20 cellular contexts compared by ENCODE assay signal in genomic region chr22:40417881-40418280, GRCh38. TPM values are rescaled to one million over a fixed set of nuclear protein-coding genes. Genes with fewer than 3 reads are reported as not detected.
DNase-seq lines count a peak whose midpoint lies in the region; ATAC-seq and TF ChIP-seq lines count a peak whose summit lies in the region.
"Had no signal": no experiment of that assay in that cellular context is flagged by ENCODE, and none has a peak within 500 bp of the region (broad histone marks: within the 10 kb centered on the region; RNA-seq: fewer than 3 reads in every experiment).

No MANE protein-coding gene starts in this region.

- H3K27me3 ChIP-seq in A673 (replicated peaks; ENCODE audit: insufficient read depth, low read depth, low read length, poor library complexity) (no peaks in the 10 kb centered on the region), BLaER1 (no peaks in the 10 kb centered on the region), SJCRH30 (no peaks in the 10 kb centered on the region), neural progenitor cell (no peaks in the 10 kb centered on the region)
- H3K27me3 ChIP-seq: right lobe of liver had no signal

- H3K4me3 Mint-ChIP-seq in naive B cell (peak overlapping the region in 5 of 8 donors; percentile 6 to 75 (median 29)), neural progenitor cell (no peak overlapping the region)
- H3K4me3 Mint-ChIP-seq: activated CD4-positive, alpha-beta T cell treated with anti-CD3 and anti-CD28 coated beads, Interleukin-2, amount 10 ng/mL, durations not matched to agents 7 days and 5 days; activated CD8-positive, alpha-beta memory T cell treated with anti-CD3 and anti-CD28 coated beads, Interleukin-2, amount 10 ng/mL, durations not matched to agents 7 days and 5 days; central memory CD8-positive, alpha-beta T cell; mesothelial cell of epicardium had no signal

- H3K36me3 ChIP-seq in A673 (ENCODE audit: insufficient read depth, low read length, poor library complexity, severe bottlenecking), result peaks cover 15% of the 10 kb centered on the region
- peaks cover 62% of the 10 kb centered on the region for H3K36me3 ChIP-seq in BLaER1
- H3K36me3 ChIP-seq in SJCRH30, result 0 out of 2 replicates have a peak, but pooled peaks cover 2% of the 10 kb centered on the region
- no peaks in the 10 kb centered on the region for H3K36me3 ChIP-seq in neural progenitor cell

- no peak overlapping the region for H2AFZ ChIP-seq in neural progenitor cell (replicated peaks)
- H2AFZ ChIP-seq: GM23248 had no signal

- H3K9me3 ChIP-seq in A673 (ENCODE audit: low read depth, low read length, poor library complexity, severe bottlenecking), result no peaks in the 10 kb centered on the region
- H3K9me3 ChIP-seq in BLaER1, result no peaks in the 10 kb centered on the region
- H3K9me3 ChIP-seq in SJCRH30 (replicated peaks), result no peaks in the 10 kb centered on the region
- H3K9me3 ChIP-seq in neural progenitor cell (ENCODE audit: low read depth), result no peaks in the 10 kb centered on the region
- H3K9me3 ChIP-seq: right lobe of liver had no signal

- no peak for TF ChIP-seq CTCF in A673 (conservative IDR thresholded peaks at IDR 0.05; ENCODE audit: low read depth, low read length)
- TF ChIP-seq CTCF in neural progenitor cell (IDR thresholded peaks at IDR 0.05), result no peak

- H3F3A ChIP-seq in neural progenitor cell (ENCODE audit: low read depth), result no peaks in the 10 kb centered on the region

- no peak for DNase-seq in A673 (ENCODE audit: low spot score)
- no peak for DNase-seq in SJCRH30
- no peak for DNase-seq in naive B cell
- no peak for DNase-seq in neural progenitor cell (ENCODE audit: low spot score)
- no peak for DNase-seq in stimulated activated naive CD4-positive, alpha-beta T cell treated with Interleukin-2 at 50 U/mL for 16 hours (lab: John Stamatoyannopoulos, UW)
- DNase-seq: activated CD4-positive, alpha-beta T cell treated with anti-CD3 and anti-CD28 coated beads, Interleukin-2, amount 10 ng/mL, durations not matched to agents 7 days and 5 days; activated CD8-positive, alpha-beta memory T cell treated with anti-CD3 and anti-CD28 coated beads, Interleukin-2, amount 10 ng/mL, durations not matched to agents 7 days and 5 days; CD4-positive, CD25-positive, alpha-beta regulatory T cell; EL; GM23248; NCI-H146; right lobe of liver; stimulated activated CD4-positive, alpha-beta T cell treated with anti-CD3 and anti-CD28 coated beads, Interleukin-12 subunit alpha, Interleukin-12 subunit beta, amount 100 ng/mL, for 4 hours; stimulated activated CD4-positive, alpha-beta T cell treated with anti-CD3 and anti-CD28 coated beads, Interleukin-4, amount 100 ng/mL, for 1 hour had no signal

- peaks cover 14 to 17% of the 10 kb centered on the region in 2 donors for H3K36me3 Mint-ChIP-seq in naive B cell
- peaks cover 18% of the 10 kb centered on the region for H3K36me3 Mint-ChIP-seq in neural progenitor cell

- intact Hi-C loops in A673 (cut with micrococcal nuclease; ENCODE audit: unreplicated experiment), result no loop called here

- peak overlapping the region; percentile 30; the same call in 1 of the 2 replicates for H3K9ac ChIP-seq in BLaER1
- H3K9ac ChIP-seq in neural progenitor cell, result no peak overlapping the region
- H3K9ac ChIP-seq: GM23248 had no signal

- BruUV-seq in A673 (replicated peaks; lab: Mats Ljungman, UMichigan), result no TSS peak

- POLR2A ChIA-PET in A673 (lab: Charles Lee; ENCODE audit: low non-redundant PET), result interaction anchor here (0.6 kb wide), 1 partner anchor 224 kb away, joined by 8 read pairs; no protein-coding TSS in a partner anchor

- H3K27ac ChIP-seq in A673 (ENCODE audit: low read depth, low read length, poor library complexity, severe bottlenecking) (peak overlapping the region; percentile 55), BLaER1 (peak overlapping the region; percentile 85), SJCRH30 (peak overlapping the region; percentile 46), neural progenitor cell (no peak overlapping the region)
- H3K27ac ChIP-seq: GM23248, HL-60, right lobe of liver had no signal

- H3K4me3 ChIP-seq in A673 (ENCODE audit: low read depth, low read length, poor library complexity, severe bottlenecking) (no peak overlapping the region), BLaER1 (no peak overlapping the region), SJCRH30 (no peak overlapping the region), neural progenitor cell (no peak overlapping the region)
- H3K4me3 ChIP-seq: GM12878, GM23248, right lobe of liver had no signal

- H4K20me1 ChIP-seq in BLaER1 (peaks cover 14% of the 10 kb centered on the region; the same call in 1 of the 2 replicates), neural progenitor cell (ENCODE audit: low read depth) (no peaks in the 10 kb centered on the region)

- H3K9me3 Mint-ChIP-seq in naive B cell (no peaks in the 10 kb centered on the region), neural progenitor cell (no peaks in the 10 kb centered on the region)
- H3K9me3 Mint-ChIP-seq: activated CD4-positive, alpha-beta T cell treated with anti-CD3 and anti-CD28 coated beads, Interleukin-2, amount 10 ng/mL, durations not matched to agents 7 days and 5 days; central memory CD8-positive, alpha-beta T cell; mesothelial cell of epicardium had no signal

- H3K27ac Mint-ChIP-seq in naive B cell (peak overlapping the region in 3 of 6 donors; percentile 36 to 78 (median 63)), neural progenitor cell (no peak overlapping the region)
- H3K27ac Mint-ChIP-seq: activated CD8-positive, alpha-beta memory T cell treated with anti-CD3 and anti-CD28 coated beads, Interleukin-2, amount 10 ng/mL, durations not matched to agents 7 days and 5 days; mesothelial cell of epicardium had no signal

- H3K79me2 ChIP-seq in neural progenitor cell (ENCODE audit: low read depth), result no peaks in the 10 kb centered on the region

- H3K4me1 ChIP-seq in A673 (ENCODE audit: insufficient read depth, low read length, poor library complexity, severe bottlenecking) (peaks cover 16% of the 10 kb centered on the region), BLaER1 (peaks cover 84% of the 10 kb centered on the region), SJCRH30 (peaks cover 9% of the 10 kb centered on the region), neural progenitor cell (no peaks in the 10 kb centered on the region)
- H3K4me1 ChIP-seq: right lobe of liver had no signal

- no peak for ATAC-seq in naive B cell (ENCODE audit: low read depth in 2 of 2)
- no peak for ATAC-seq in GM18873 (IDR thresholded peaks at IDR 0.05; ENCODE audit: low FRiP score, unreplicated experiment)
- ATAC-seq: activated CD8-positive, alpha-beta memory T cell treated with anti-CD3 and anti-CD28 coated beads, Interleukin-2, amount 10 ng/mL, durations not matched to agents 7 days and 5 days; GM12878; right lobe of liver had no signal

- H3K4me1 Mint-ChIP-seq in naive B cell (peaks cover 59 to 77% (median 63%) of the 10 kb centered on the region in 3 donors), neural progenitor cell (peaks cover 3% of the 10 kb centered on the region)
- H3K4me1 Mint-ChIP-seq: mesothelial cell of epicardium had no signal

- peak overlapping the region; percentile 86 for H3K4me2 ChIP-seq in BLaER1
- no peak overlapping the region for H3K4me2 ChIP-seq in neural progenitor cell

- CTCF ChIA-PET in A673 (lab: Charles Lee), result no interaction called here

- H3K27me3 Mint-ChIP-seq in naive B cell (no peaks in the 10 kb centered on the region), neural progenitor cell (ENCODE audit: insufficient read depth, low read depth) (peaks cover 3% of the 10 kb centered on the region)
- H3K27me3 Mint-ChIP-seq: activated CD4-positive, alpha-beta T cell treated with anti-CD3 and anti-CD28 coated beads, Interleukin-2, amount 10 ng/mL, durations not matched to agents 7 days and 5 days; activated CD8-positive, alpha-beta memory T cell treated with anti-CD3 and anti-CD28 coated beads, Interleukin-2, amount 10 ng/mL, durations not matched to agents 7 days and 5 days; CD4-positive, CD25-positive, alpha-beta regulatory T cell; central memory CD8-positive, alpha-beta T cell had no signal

RNA-seq across cellular contexts. Expression of gene SGSM3, which starts 47.5 kb away (rescaled TPM):
- total RNA-seq in A673 (2021) (91.1 and 96.1 TPM in 2 replicates), neural progenitor cell (ENCODE audit: low replicate concordance) (55.2 and 127 TPM in 2 replicates)
- total RNA-seq in SJCRH30 (2014; rRNA removed; shearing (Covaris generic)), result 17.0 and 25.1 TPM in 2 replicates
- polyA plus RNA-seq in naive B cell (ENCODE audit: low read depth in 6 of 6), result 10 to 100 TPM; 62.8 to 91.0 (median 75.8) TPM
